ENCODE assay signal across 1 cellular context in genomic region chr15:63940956-63941620, GRCh38.
TF ChIP-seq lines count a peak whose summit lies in the region.

No MANE protein-coding gene starts in this region.

TF ChIP-seq in HepG2, 621 proteins besides CTCF, POLR2A, EP300 and RAD21 (continued from another document and continues in another):
- TF ChIP-seq TFE3 (CRISPR knock-in tag; IDR thresholded peaks at IDR 0.05) (no peak), SMARCC2 (IDR thresholded peaks at IDR 0.05) (no peak), SAP130 (CRISPR knock-in tag; IDR thresholded peaks at IDR 0.05; ENCODE audit: low read depth) (0 out of 2 replicates have a peak, but pooled peaks have one; percentile 30), ZMYM2 (CRISPR knock-in tag; IDR thresholded peaks at IDR 0.05) (no peak), NCOA1 (CRISPR knock-in tag; IDR thresholded peaks at IDR 0.05) (no peak), GMEB1 (CRISPR knock-in tag; IDR thresholded peaks at IDR 0.05; ENCODE audit: borderline replicate concordance) (no peak), ZFX (CRISPR knock-in tag; IDR thresholded peaks at IDR 0.05; ENCODE audit: low read depth) (0 out of 2 replicates have a peak, but pooled peaks have one; percentile 15), ZNF282 (IDR thresholded peaks at IDR 0.05; ENCODE audit: partially characterized antibody) (no peak), ZMYM3 (CRISPR knock-in tag; IDR thresholded peaks at IDR 0.05) (peak; percentile 53; the same call in 1 of the 2 replicates), ZSCAN31 (CRISPR knock-in tag; IDR thresholded peaks at IDR 0.05; ENCODE audit: low read depth) (no peak), CCDC6 (CRISPR knock-in tag; IDR thresholded peaks at IDR 0.05) (no peak), SALL1 (CRISPR knock-in tag; IDR thresholded peaks at IDR 0.05) (peak; percentile 56), HIC2 (CRISPR knock-in tag; IDR thresholded peaks at IDR 0.05; ENCODE audit: low read depth) (peak; percentile 72; the same call in 1 of the 2 replicates), PAXIP1 (CRISPR knock-in tag; conservative IDR thresholded peaks at IDR 0.05) (peak; percentile 44; the same call in 1 of the 2 replicates), POLR2AphosphoS2 (IDR thresholded peaks at IDR 0.05; ENCODE audit: low read depth, low read length) (no peak), ZEB1 (IDR thresholded peaks at IDR 0.05; ENCODE audit: insufficient replicate concordance, low read depth) (no peak), TFAP4 (IDR thresholded peaks at IDR 0.05; ENCODE audit: borderline replicate concordance, low read depth) (0 out of 2 replicates have a peak, but pooled peaks have one; percentile 4), SALL2 (CRISPR knock-in tag; IDR thresholded peaks at IDR 0.05) (no peak), GABPA (IDR thresholded peaks at IDR 0.05; ENCODE audit: low read depth, low read length) (no peak), GABPA (CRISPR knock-in tag; IDR thresholded peaks at IDR 0.05; ENCODE audit: low read depth) (0 out of 2 replicates have a peak, but pooled peaks have one; percentile 12), ZNF556 (CRISPR knock-in tag; IDR thresholded peaks at IDR 0.05; ENCODE audit: borderline replicate concordance) (no peak), ZNF460 (CRISPR knock-in tag; IDR thresholded peaks at IDR 0.05; ENCODE audit: borderline replicate concordance) (no peak), DNMT3B (CRISPR knock-in tag; conservative IDR thresholded peaks at IDR 0.05) (no peak), ZBTB7A (CRISPR knock-in tag; IDR thresholded peaks at IDR 0.05) (no peak), HNRNPUL1 (IDR thresholded peaks at IDR 0.05; ENCODE audit: low read depth, low read length) (no peak), GTF3A (CRISPR knock-in tag; conservative IDR thresholded peaks at IDR 0.05) (no peak), SIN3A (IDR thresholded peaks at IDR 0.05; ENCODE audit: borderline replicate concordance, low read depth, low read length) (no peak), ZNF772 (CRISPR knock-in tag; IDR thresholded peaks at IDR 0.05) (no peak), MIER3 (CRISPR knock-in tag; IDR thresholded peaks at IDR 0.05; ENCODE audit: borderline replicate concordance) (no peak), NFRKB (IDR thresholded peaks at IDR 0.05) (no peak), FIP1L1 (IDR thresholded peaks at IDR 0.05; ENCODE audit: borderline replicate concordance, insufficient read depth, low read depth, low read length) (no peak)
- TF ChIP-seq, protein P1, sequence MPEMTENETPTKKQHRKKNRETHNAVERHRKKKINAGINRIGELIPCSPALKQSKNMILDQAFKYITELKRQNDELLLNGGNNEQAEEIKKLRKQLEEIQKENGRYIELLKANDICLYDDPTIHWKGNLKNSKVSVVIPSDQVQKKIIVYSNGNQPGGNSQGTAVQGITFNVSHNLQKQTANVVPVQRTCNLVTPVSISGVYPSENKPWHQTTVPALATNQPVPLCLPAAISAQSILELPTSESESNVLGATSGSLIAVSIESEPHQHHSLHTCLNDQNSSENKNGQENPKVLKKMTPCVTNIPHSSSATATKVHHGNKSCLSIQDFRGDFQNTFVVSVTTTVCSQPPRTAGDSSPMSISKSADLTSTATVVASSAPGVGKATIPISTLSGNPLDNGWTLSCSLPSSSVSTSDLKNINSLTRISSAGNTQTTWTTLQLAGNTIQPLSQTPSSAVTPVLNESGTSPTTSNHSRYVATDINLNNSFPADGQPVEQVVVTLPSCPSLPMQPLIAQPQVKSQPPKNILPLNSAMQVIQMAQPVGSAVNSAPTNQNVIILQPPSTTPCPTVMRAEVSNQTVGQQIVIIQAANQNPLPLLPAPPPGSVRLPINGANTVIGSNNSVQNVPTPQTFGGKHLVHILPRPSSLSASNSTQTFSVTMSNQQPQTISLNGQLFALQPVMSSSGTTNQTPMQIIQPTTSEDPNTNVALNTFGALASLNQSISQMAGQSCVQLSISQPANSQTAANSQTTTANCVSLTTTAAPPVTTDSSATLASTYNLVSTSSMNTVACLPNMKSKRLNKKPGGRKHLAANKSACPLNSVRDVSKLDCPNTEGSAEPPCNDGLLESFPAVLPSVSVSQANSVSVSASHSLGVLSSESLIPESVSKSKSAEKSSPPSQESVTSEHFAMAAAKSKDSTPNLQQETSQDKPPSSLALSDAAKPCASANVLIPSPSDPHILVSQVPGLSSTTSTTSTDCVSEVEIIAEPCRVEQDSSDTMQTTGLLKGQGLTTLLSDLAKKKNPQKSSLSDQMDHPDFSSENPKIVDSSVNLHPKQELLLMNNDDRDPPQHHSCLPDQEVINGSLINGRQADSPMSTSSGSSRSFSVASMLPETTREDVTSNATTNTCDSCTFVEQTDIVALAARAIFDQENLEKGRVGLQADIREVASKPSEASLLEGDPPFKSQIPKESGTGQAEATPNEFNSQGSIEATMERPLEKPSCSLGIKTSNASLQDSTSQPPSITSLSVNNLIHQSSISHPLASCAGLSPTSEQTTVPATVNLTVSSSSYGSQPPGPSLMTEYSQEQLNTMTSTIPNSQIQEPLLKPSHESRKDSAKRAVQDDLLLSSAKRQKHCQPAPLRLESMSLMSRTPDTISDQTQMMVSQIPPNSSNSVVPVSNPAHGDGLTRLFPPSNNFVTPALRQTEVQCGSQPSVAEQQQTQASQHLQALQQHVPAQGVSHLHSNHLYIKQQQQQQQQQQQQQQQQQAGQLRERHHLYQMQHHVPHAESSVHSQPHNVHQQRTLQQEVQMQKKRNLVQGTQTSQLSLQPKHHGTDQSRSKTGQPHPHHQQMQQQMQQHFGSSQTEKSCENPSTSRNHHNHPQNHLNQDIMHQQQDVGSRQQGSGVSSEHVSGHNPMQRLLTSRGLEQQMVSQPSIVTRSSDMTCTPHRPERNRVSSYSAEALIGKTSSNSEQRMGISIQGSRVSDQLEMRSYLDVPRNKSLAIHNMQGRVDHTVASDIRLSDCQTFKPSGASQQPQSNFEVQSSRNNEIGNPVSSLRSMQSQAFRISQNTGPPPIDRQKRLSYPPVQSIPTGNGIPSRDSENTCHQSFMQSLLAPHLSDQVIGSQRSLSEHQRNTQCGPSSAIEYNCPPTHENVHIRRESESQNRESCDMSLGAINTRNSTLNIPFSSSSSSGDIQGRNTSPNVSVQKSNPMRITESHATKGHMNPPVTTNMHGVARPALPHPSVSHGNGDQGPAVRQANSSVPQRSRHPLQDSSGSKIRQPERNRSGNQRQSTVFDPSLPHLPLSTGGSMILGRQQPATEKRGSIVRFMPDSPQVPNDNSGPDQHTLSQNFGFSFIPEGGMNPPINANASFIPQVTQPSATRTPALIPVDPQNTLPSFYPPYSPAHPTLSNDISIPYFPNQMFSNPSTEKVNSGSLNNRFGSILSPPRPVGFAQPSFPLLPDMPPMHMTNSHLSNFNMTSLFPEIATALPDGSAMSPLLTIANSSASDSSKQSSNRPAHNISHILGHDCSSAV (CRISPR knock-in tag; IDR thresholded peaks at IDR 0.05; ENCODE audit: borderline replicate concordance) = no peak
- TF ChIP-seq, protein P2, sequence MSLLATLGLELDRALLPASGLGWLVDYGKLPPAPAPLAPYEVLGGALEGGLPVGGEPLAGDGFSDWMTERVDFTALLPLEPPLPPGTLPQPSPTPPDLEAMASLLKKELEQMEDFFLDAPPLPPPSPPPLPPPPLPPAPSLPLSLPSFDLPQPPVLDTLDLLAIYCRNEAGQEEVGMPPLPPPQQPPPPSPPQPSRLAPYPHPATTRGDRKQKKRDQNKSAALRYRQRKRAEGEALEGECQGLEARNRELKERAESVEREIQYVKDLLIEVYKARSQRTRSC (CRISPR knock-in tag; IDR thresholded peaks at IDR 0.05; ENCODE audit: low read depth) = no peak
- TF ChIP-seq, protein P3, sequence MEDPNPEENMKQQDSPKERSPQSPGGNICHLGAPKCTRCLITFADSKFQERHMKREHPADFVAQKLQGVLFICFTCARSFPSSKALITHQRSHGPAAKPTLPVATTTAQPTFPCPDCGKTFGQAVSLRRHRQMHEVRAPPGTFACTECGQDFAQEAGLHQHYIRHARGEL (CRISPR knock-in tag; IDR thresholded peaks at IDR 0.05) = no peak
- TF ChIP-seq, protein P4, sequence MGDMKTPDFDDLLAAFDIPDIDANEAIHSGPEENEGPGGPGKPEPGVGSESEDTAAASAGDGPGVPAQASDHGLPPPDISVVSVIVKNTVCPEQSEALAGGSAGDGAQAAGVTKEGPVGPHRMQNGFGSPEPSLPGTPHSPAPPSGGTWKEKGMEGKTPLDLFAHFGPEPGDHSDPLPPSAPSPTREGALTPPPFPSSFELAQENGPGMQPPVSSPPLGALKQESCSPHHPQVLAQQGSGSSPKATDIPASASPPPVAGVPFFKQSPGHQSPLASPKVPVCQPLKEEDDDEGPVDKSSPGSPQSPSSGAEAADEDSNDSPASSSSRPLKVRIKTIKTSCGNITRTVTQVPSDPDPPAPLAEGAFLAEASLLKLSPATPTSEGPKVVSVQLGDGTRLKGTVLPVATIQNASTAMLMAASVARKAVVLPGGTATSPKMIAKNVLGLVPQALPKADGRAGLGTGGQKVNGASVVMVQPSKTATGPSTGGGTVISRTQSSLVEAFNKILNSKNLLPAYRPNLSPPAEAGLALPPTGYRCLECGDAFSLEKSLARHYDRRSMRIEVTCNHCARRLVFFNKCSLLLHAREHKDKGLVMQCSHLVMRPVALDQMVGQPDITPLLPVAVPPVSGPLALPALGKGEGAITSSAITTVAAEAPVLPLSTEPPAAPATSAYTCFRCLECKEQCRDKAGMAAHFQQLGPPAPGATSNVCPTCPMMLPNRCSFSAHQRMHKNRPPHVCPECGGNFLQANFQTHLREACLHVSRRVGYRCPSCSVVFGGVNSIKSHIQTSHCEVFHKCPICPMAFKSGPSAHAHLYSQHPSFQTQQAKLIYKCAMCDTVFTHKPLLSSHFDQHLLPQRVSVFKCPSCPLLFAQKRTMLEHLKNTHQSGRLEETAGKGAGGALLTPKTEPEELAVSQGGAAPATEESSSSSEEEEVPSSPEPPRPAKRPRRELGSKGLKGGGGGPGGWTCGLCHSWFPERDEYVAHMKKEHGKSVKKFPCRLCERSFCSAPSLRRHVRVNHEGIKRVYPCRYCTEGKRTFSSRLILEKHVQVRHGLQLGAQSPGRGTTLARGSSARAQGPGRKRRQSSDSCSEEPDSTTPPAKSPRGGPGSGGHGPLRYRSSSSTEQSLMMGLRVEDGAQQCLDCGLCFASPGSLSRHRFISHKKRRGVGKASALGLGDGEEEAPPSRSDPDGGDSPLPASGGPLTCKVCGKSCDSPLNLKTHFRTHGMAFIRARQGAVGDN (CRISPR knock-in tag; IDR thresholded peaks at IDR 0.05) = no peak; the same call in 1 of the 2 replicates
